In genomic region chr3:66582721-66583141, GRCh38 we compare ENCODE assay signal across 8 cellular contexts.
DNase-seq lines count a peak whose midpoint lies in the region; ATAC-seq and TF ChIP-seq lines count a peak whose summit lies in the region.

No MANE protein-coding gene starts in this region.

- ATAC-seq in HG02571 (IDR thresholded peaks at IDR 0.05; ENCODE audit: unreplicated experiment) (peak; percentile 80), left ventricle myocardium superior (no peak)

- intact Hi-C loops in left ventricle myocardium superior (cut with micrococcal nuclease): no loop called here

- no peak for TF ChIP-seq CTCF in GM10266 (IDR thresholded peaks at IDR 0.05; ENCODE audit: control insufficient read depth, insufficient read depth, low read depth, missing control alignments)

- peak; percentile 7 for DNase-seq in GM10266 (ENCODE audit: extremely low spot score)
- peak; percentile 74 to 79 for DNase-seq in NOMO-1 (lab: John Stamatoyannopoulos, UW; ENCODE audit: unreplicated experiment in 2 of 2)
- peak; percentile 50 for DNase-seq in activated naive CD4-positive, alpha-beta T cell treated with Interleukin-2 at 50 U/mL for 16 hours
- peak; percentile 9 for DNase-seq in stimulated activated CD8-positive, alpha-beta memory T cell treated with anti-CD3 and anti-CD28 coated beads, Interleukin-12 subunit alpha, Interleukin-12 subunit beta, amount 100 ng/mL, for 24 hours (ENCODE audit: extremely low read depth)
- no peak for DNase-seq in left ventricle myocardium superior
- DNase-seq in NCI-H345 treated with DMSO at 0.1 percent for 48 hours (lab: John Stamatoyannopoulos, UW; ENCODE audit: unreplicated experiment): no peak
- no peak for DNase-seq in NCI-H2171 (lab: John Stamatoyannopoulos, UW)

Comparison
In these comparisons a context has a peak if more than half of its experiments do, and no peak if none do; other contexts are left out.
1. DNase-seq: peak in GM10266 (single experiment), NOMO-1 (2 of 2), activated naive CD4-positive, alpha-beta T cell treated with Interleukin-2 at 50 U/mL for 16 hours (single experiment) and stimulated activated CD8-positive, alpha-beta memory T cell treated with anti-CD3 and anti-CD28 coated beads, Interleukin-12 subunit alpha, Interleukin-12 subunit beta, amount 100 ng/mL, for 24 hours (single experiment); none in left ventricle myocardium superior (single experiment), NCI-H345 treated with DMSO at 0.1 percent for 48 hours (single experiment) and NCI-H2171 (single experiment).